ENCODE assay signal across 8 cellular contexts in genomic region chr6:34246563-34247391, GRCh38. TPM values are rescaled to one million over a fixed set of nuclear protein-coding genes. Genes with fewer than 3 reads are reported as not detected.
A peak's percentile ranks its signal among the peaks of the same experiment; 100 is the strongest.
DNase-seq lines count a peak whose midpoint lies in the region; ATAC-seq, FAIRE-seq and TF ChIP-seq lines count a peak whose summit lies in the region.

No MANE protein-coding gene starts in this region.

- no peak overlapping the region for H2BK5ac ChIP-seq in mesendoderm (ENCODE audit: low read length)

- no peaks in the 10 kb centered on the region for H3K9me2 ChIP-seq in SK-N-SH

- no peak overlapping the region for H3K4ac ChIP-seq in mesendoderm (ENCODE audit: low read depth, low read length)

- H3K79me2 ChIP-seq in SK-N-SH (ENCODE audit: insufficient read depth) (peaks cover 28% of the 10 kb centered on the region), GM12878 (ENCODE audit: control insufficient read depth, insufficient read depth, low read length) (peaks cover 11% of the 10 kb centered on the region), mesendoderm (ENCODE audit: control insufficient read depth, insufficient read depth, low read length) (peaks cover 6% of the 10 kb centered on the region)

- peaks cover 22 to 43% of the 10 kb centered on the region in 2 experiments; a peak in 3 of 4 replicates for H3K4me1 ChIP-seq in SK-N-SH (ENCODE audit: control insufficient read depth in 1 of 2, insufficient read depth in 2 of 2, low read depth in 1 of 2, low read length in 1 of 2)
- H3K4me1 ChIP-seq in GM12878 (ENCODE audit: control insufficient read depth, insufficient read depth, low read length), result peaks cover 19% of the 10 kb centered on the region
- peaks cover 2% of the 10 kb centered on the region for H3K4me1 ChIP-seq in mesendoderm (ENCODE audit: control insufficient read depth, low read depth, low read length)

- in situ Hi-C loops in GM12878 (cut with MboI), result loop anchor here (25.0 kb wide), 1 partner anchor 366 kb away; no protein-coding TSS in a partner anchor

- H2AFZ ChIP-seq in SK-N-SH (ENCODE audit: low read depth) (no peak overlapping the region), GM12878 (ENCODE audit: control insufficient read depth, low read depth, low read length) (no peak overlapping the region)

- intact Hi-C loops in GM12878 (cut with micrococcal nuclease; ENCODE audit: unreplicated experiment), result loop anchor here (2.0 to 5.0 kb wide), 2 partner anchors 50 to 361 kb away; no protein-coding TSS in a partner anchor

- H3K9ac ChIP-seq in SK-N-SH (peak overlapping the region; percentile 16; the same call in 1 of the 2 replicates), GM12878 (ENCODE audit: control insufficient read depth, insufficient read depth, low read length) (no peak overlapping the region), mesendoderm (ENCODE audit: low read length) (no peak overlapping the region)

- H3K36me3 ChIP-seq in SK-N-SH (replicated peaks in 1 of 2; ENCODE audit: control insufficient read depth in 1 of 2, insufficient read depth in 2 of 2, low read length in 1 of 2), result peaks cover 6 to 7% of the 10 kb centered on the region in 2 experiments
- peaks cover 18 to 20% of the 10 kb centered on the region in 2 experiments for H3K36me3 ChIP-seq in GM12878 (ENCODE audit: control insufficient read depth in 2 of 2, insufficient read depth in 2 of 2, low read length in 1 of 2)
- peaks cover 17% of the 10 kb centered on the region for H3K36me3 ChIP-seq in mesendoderm (ENCODE audit: control insufficient read depth, insufficient read depth, low read length)

- peak; percentile 87 for TF ChIP-seq POLR2A in GM12878 (IDR thresholded peaks at IDR 0.05; ENCODE audit: low read depth, low read length)

- TF ChIP-seq EP300 in SK-N-SH (IDR thresholded peaks at IDR 0.05; ENCODE audit: borderline replicate concordance in 1 of 2, low read depth in 1 of 2, low read length in 1 of 2), result no peak
- no peak for TF ChIP-seq EP300 in GM12878 (IDR thresholded peaks at IDR 0.05; ENCODE audit: borderline replicate concordance in 1 of 2, control insufficient read depth in 1 of 2, low read depth in 2 of 2, low read length in 2 of 2)

- SMC1A ChIA-PET in GM12878 (lab: Charles Lee; ENCODE audit: uncharacterized antibody, unreplicated experiment), result interaction anchor here (0.7 to 6.6 kb wide), 3 partner anchors 23 to 167 kb away, joined by 3 to 152 read pairs (median 3); no protein-coding TSS in a partner anchor

- H3K18ac ChIP-seq in mesendoderm (ENCODE audit: low read length), result no peak overlapping the region

- H2BK15ac ChIP-seq in mesendoderm (replicated peaks; ENCODE audit: low read depth), result no peak overlapping the region

- no peak overlapping the region for H4K5ac ChIP-seq in mesendoderm (ENCODE audit: low read length)

- H3K79me1 ChIP-seq in mesendoderm (ENCODE audit: low read length), result peaks cover 8% of the 10 kb centered on the region

- CTCF ChIA-PET in SK-N-SH (lab: Yijun Ruan, JAX) (interaction anchor here (0.6 to 5.6 kb wide), 8 partner anchors 10 to 410 kb away, joined by 3 to 52 read pairs (median 6); partner anchors contain the start of genes HMGA1 and NUDT3), GM12878 (lab: Yijun Ruan, JAX) (interaction anchor here (1.0 to 6.7 kb wide), 8 partner anchors 46 to 362 kb away, joined by 3 to 180 read pairs (median 5); partner anchors contain the start of gene NUDT3)

- BruUV-seq in GM12878 (replicated peaks; lab: Mats Ljungman, UMichigan), result no TSS peak

- H3K27ac ChIP-seq in HL-60 (replicated peaks) (no peak overlapping the region), SK-N-SH (ENCODE audit: low read depth in 2 of 2, low read length in 1 of 2) (peak overlapping the region; percentile 30 to 97; a peak in 3 of 4 replicates), GM12878 (ENCODE audit: control insufficient read depth, insufficient read depth) (no peak overlapping the region), mesendoderm (ENCODE audit: low read depth, low read length) (no peak overlapping the region)

- peak; percentile 97 for DNase-seq in DMS 273 (lab: John Stamatoyannopoulos, UW; ENCODE audit: unreplicated experiment)
- DNase-seq in HL-60 (ENCODE audit: low read depth in 1 of 2, low spot score in 1 of 2), result peak in 1 of 2 experiments; percentile 61
- DNase-seq in SK-N-SH, result peak; percentile 83
- no peak for DNase-seq in GM12878 (ENCODE audit: low read depth, low spot score)
- peak; percentile 88 for DNase-seq in mesendoderm

- peak overlapping the region; percentile 92; the same call in 1 of the 2 replicates for H3K4me2 ChIP-seq in SK-N-SH
- peak overlapping the region; percentile 13; the same call in 1 of the 2 replicates for H3K4me2 ChIP-seq in GM12878 (ENCODE audit: control insufficient read depth, insufficient read depth)
- H3K4me2 ChIP-seq in mesendoderm (ENCODE audit: low read length), result no peak overlapping the region

- no peak overlapping the region for H4K8ac ChIP-seq in mesendoderm (ENCODE audit: low read depth, low read length)

- H3K9me3 ChIP-seq in SK-N-SH (no peaks in the 10 kb centered on the region), GM12878 (replicated peaks; ENCODE audit: control insufficient read depth, insufficient read depth, low read length) (no peaks in the 10 kb centered on the region)

- no peak overlapping the region for H2AK5ac ChIP-seq in mesendoderm (ENCODE audit: low read length)

- WGBS in SK-N-SH (ENCODE audit: low lambda C conversion rate), result 88% methylated on average over 3 of the region's 8 CpGs
- 33% methylated on average over 8 of the region's 8 CpGs for WGBS in GM12878 (ENCODE audit: insufficient coverage, insufficient replicate concordance, low lambda C conversion rate, missing lambda C conversion rate)
- no CpG with 5 or more reads among the region's 8 CpGs for WGBS in mesendoderm (ENCODE audit: extremely low coverage, insufficient coverage, low lambda C conversion rate)

- H3K4me3 ChIP-seq in HL-60 (replicated peaks; ENCODE audit: insufficient read depth, low read length) (no peak overlapping the region), SK-N-SH (ENCODE audit: low read depth in 2 of 2, low read length in 1 of 2) (no peak overlapping the region), GM12878 (no peak overlapping the region), mesendoderm (ENCODE audit: low read length) (no peak overlapping the region)

- peak; percentile 35 for ATAC-seq in GM12878
- ATAC-seq in GM18498 (IDR thresholded peaks at IDR 0.05; ENCODE audit: unreplicated experiment), result no peak
- no peak for ATAC-seq in HG03432 (IDR thresholded peaks at IDR 0.05; ENCODE audit: unreplicated experiment)
- ATAC-seq in HG02981 (IDR thresholded peaks at IDR 0.05; ENCODE audit: unreplicated experiment), result no peak

- RAD21 ChIA-PET in GM12878 (lab: Charles Lee; ENCODE audit: unreplicated experiment), result interaction anchor here (0.8 to 5.1 kb wide), 4 partner anchors 22 to 213 kb away, joined by 3 to 148 read pairs (median 20); no protein-coding TSS in a partner anchor

- no peak overlapping the region for H2BK120ac ChIP-seq in mesendoderm (ENCODE audit: low read depth, low read length)

- peaks cover 34% of the 10 kb centered on the region for H3F3A ChIP-seq in SK-N-SH (replicated peaks; ENCODE audit: insufficient read depth)

- TF ChIP-seq CTCF in HL-60 (IDR thresholded peaks at IDR 0.05; ENCODE audit: insufficient read depth, low read length), result peak; percentile 29
- peak; percentile 56 for TF ChIP-seq CTCF in SK-N-SH (IDR thresholded peaks at IDR 0.05)
- peak; percentile 61 to 80 (median 70) for TF ChIP-seq CTCF in GM12878 (IDR thresholded peaks at IDR 0.05 in 2 of 3, conservative IDR thresholded peaks at IDR 0.05 in 1 of 3; ENCODE audit: control insufficient read depth in 2 of 3, extremely low read depth in 1 of 3, insufficient read depth in 1 of 3, low read depth in 3 of 3, low read length in 3 of 3)

- no peak overlapping the region for H3K23ac ChIP-seq in mesendoderm (ENCODE audit: low read length)

- no peak overlapping the region for H3K56ac ChIP-seq in mesendoderm (ENCODE audit: low read length)

- FAIRE-seq in GM12878 (lab: Jason Lieb, UNC), result peak; percentile 59

- TF ChIP-seq RAD21 in SK-N-SH (IDR thresholded peaks at IDR 0.05; ENCODE audit: low read length) (peak; percentile 27; the same call in 1 of the 2 replicates), GM12878 (IDR thresholded peaks at IDR 0.05; ENCODE audit: insufficient read depth, low read depth, low read length) (peak; percentile 56)

- POLR2A ChIA-PET in SK-N-SH (lab: Yijun Ruan, JAX) (interaction anchor here (1.5 kb wide), 2 partner anchors 10 to 51 kb away, joined by 3 read pairs; partner anchors contain the start of gene HMGA1), GM12878 (lab: Charles Lee) (interaction anchor here (1.9 kb wide), 1 partner anchor 10 kb away, joined by 6 read pairs; the partner anchor contains the start of gene HMGA1)

- H3K27me3 ChIP-seq in HL-60 (ENCODE audit: insufficient read depth, poor library complexity, severe bottlenecking) (no peaks in the 10 kb centered on the region), SK-N-SH (ENCODE audit: insufficient read depth) (no peaks in the 10 kb centered on the region), GM12878 (replicated peaks in 1 of 2; ENCODE audit: control insufficient read depth in 2 of 2, insufficient read depth in 2 of 2, low read length in 1 of 2) (no peaks in the 10 kb centered on the region), mesendoderm (ENCODE audit: insufficient read depth, low read length, poor library complexity) (no peaks in the 10 kb centered on the region)

- H4K20me1 ChIP-seq in SK-N-SH (ENCODE audit: insufficient read depth) (no peaks in the 10 kb centered on the region), GM12878 (ENCODE audit: control insufficient read depth, insufficient read depth) (no peaks in the 10 kb centered on the region)

RNA-seq across cellular contexts. Expression of gene SMIM29, which starts 2.0 kb away (rescaled TPM):
- polyA plus RNA-seq in SK-N-SH (2012; rRNA removed), result 50.2 and 52.2 TPM in 2 replicates
- polyA plus RNA-seq in SK-N-SH (2012; cell fraction: cytosol; rRNA removed), result 20.6 and 31.3 TPM in 2 replicates
- polyA plus RNA-seq in SK-N-SH (2012; cell fraction: nucleus; rRNA removed), result 41.8 and 68.7 TPM in 2 replicates
- 7.9 and 8.8 TPM in 2 replicates for total RNA-seq in GM12878 (2013; cell fraction: nucleolus; rRNA removed)
- total RNA-seq in GM12878 (2014; rRNA removed), result 26.9 and 27.7 TPM in 2 replicates
- 6.8 and 9.0 TPM in 2 replicates for total RNA-seq in GM12878 (2014; rRNA removed; fragmentation: Illumina TruSeq; extraction: Trizol)
- total RNA-seq in GM12878 (2021), result 17.6 and 19.9 TPM in 2 replicates
- 10.5 TPM for polyA plus RNA-seq in GM12878 (2011; ENCODE audit: low read depth)
- 5.9 and 12.5 TPM in 2 replicates for polyA plus RNA-seq in GM12878 (2011; rRNA removed)
- 22.8 and 29.5 TPM in 2 replicates for polyA plus RNA-seq in GM12878 (2011; cell fraction: cytosol; rRNA removed)
- 19.6 and 24.9 TPM in 2 replicates for polyA plus RNA-seq in GM12878 (2011; cell fraction: nucleus; rRNA removed)
- polyA plus RNA-seq in GM12878 (2012), result 18.4 and 20.4 TPM in 2 replicates
- 0.65 and 8.7 TPM in 2 replicates for polyA plus RNA-seq in GM12878 (2014; fragmentation: Illumina TruSeq; extraction: Trizol)
- 1 to 10 TPM; 7.1 to 8.4 TPM for polyA plus RNA-seq in GM12878 (2014; fragmentation: Nextera tagmentation; extraction: Ambion mirVana)
- polyA plus RNA-seq in GM12878 (2014; rRNA removed), result 25.3 and 26.9 TPM in 2 replicates
- 10 to 100 TPM; 27.2 to 30.0 TPM for polyA plus RNA-seq in GM12878 (2016; fragmentation: Nextera tagmentation; extraction: Ambion mirVana)
- polyA minus RNA-seq in GM12878 (2011; rRNA and poly(A)+ RNA removed), result 7.7 and 15.6 TPM in 2 replicates
- 5.9 and 6.4 TPM in 2 replicates for polyA minus RNA-seq in GM12878 (2011; cell fraction: cytosol; rRNA and poly(A)+ RNA removed)
- polyA minus RNA-seq in GM12878 (2011; cell fraction: nucleus; rRNA and poly(A)+ RNA removed), result 17.4 and 25.5 TPM in 2 replicates
- polyA plus RNA-seq in mesendoderm (2013, experiment 1 of 2), result 4.7 TPM
- polyA plus RNA-seq in mesendoderm (2013, experiment 2 of 2), result 4.6 TPM

RNA-seq across cellular contexts. Expression of gene HMGA1, which starts 10.1 kb away (rescaled TPM):
- polyA plus RNA-seq in SK-N-SH (2012; rRNA removed) (185 and 433 TPM in 2 replicates), GM12878 (2011; rRNA removed) (39.7 and 110 TPM in 2 replicates), GM12878 (2014; fragmentation: Illumina TruSeq; extraction: Trizol) (176 and 537 TPM in 2 replicates), GM12878 (2014; fragmentation: Nextera tagmentation; extraction: Ambion mirVana) (10 to 100 TPM; 13.4 to 38.0 TPM), GM12878 (2014; rRNA removed) (555 and 628 TPM in 2 replicates), GM12878 (2016; fragmentation: Nextera tagmentation; extraction: Ambion mirVana) (100 to 1,000 TPM; 692 to 739 TPM)
- polyA plus RNA-seq in SK-N-SH (2012; cell fraction: cytosol; rRNA removed), result 168 and 262 TPM in 2 replicates
- polyA plus RNA-seq in SK-N-SH (2012; cell fraction: nucleus; rRNA removed), result 132 and 146 TPM in 2 replicates
- total RNA-seq in GM12878 (2013; cell fraction: nucleolus; rRNA removed), result 34.9 and 35.0 TPM in 2 replicates
- total RNA-seq in GM12878 (2014; rRNA removed) (417 and 479 TPM in 2 replicates), GM12878 (2014; rRNA removed; fragmentation: Illumina TruSeq; extraction: Trizol) (220 and 264 TPM in 2 replicates), GM12878 (2021) (867 and 885 TPM in 2 replicates)
- polyA plus RNA-seq in GM12878 (2011; ENCODE audit: low read depth), result 85.7 TPM
- polyA plus RNA-seq in GM12878 (2011; cell fraction: cytosol; rRNA removed), result 154 and 186 TPM in 2 replicates
- polyA plus RNA-seq in GM12878 (2011; cell fraction: nucleus; rRNA removed), result 132 and 185 TPM in 2 replicates
- polyA plus RNA-seq in GM12878 (2012), result 247 and 313 TPM in 2 replicates
- polyA minus RNA-seq in GM12878 (2011; rRNA and poly(A)+ RNA removed), result 32.6 and 67.6 TPM in 2 replicates
- polyA minus RNA-seq in GM12878 (2011; cell fraction: cytosol; rRNA and poly(A)+ RNA removed), result 96.9 and 109 TPM in 2 replicates
- 20.3 and 35.7 TPM in 2 replicates for polyA minus RNA-seq in GM12878 (2011; cell fraction: nucleus; rRNA and poly(A)+ RNA removed)
- polyA plus RNA-seq in mesendoderm (2013, experiment 1 of 2), result 3,300 TPM
- polyA plus RNA-seq in mesendoderm (2013, experiment 2 of 2), result 3,237 TPM

Comparison
In these comparisons a context has a peak if more than half of its experiments do, and no peak if none do; other contexts are left out.
1. H3K27ac ChIP-seq: peak in SK-N-SH (2 of 2); none in HL-60 (single experiment), GM12878 (single experiment) and mesendoderm (single experiment).
2. Peak in every context shown above with its lines, with median percentiles within 50 percentile points of each other: CTCF ChIP-seq.